26 cellular contexts compared by ENCODE assay signal in genomic region chr4:78683352-78683751, GRCh38.
"Had no signal": no experiment of that assay in that cellular context is flagged by ENCODE, and none has a peak within 500 bp of the region (broad histone marks: within the 10 kb centered on the region; RNA-seq: fewer than 3 reads in every experiment).

No MANE protein-coding gene starts in this region.

- H3K36me3 Mint-ChIP-seq: immature natural killer cell; naive B cell; natural killer cell treated with Interleukin-12 subunit alpha and Interleukin-12 subunit beta and Interleukin-15 and Interleukin-18, amount 100 ng/mL, for 72 hours; stimulated activated effector memory CD8-positive, alpha-beta T cell treated with anti-CD3 and anti-CD28 coated beads, Interleukin-12 subunit alpha, Interleukin-12 subunit beta, amount 100 ng/mL, for 72 hours had no signal

- DNase-seq: cortex of kidney; effector memory CD8-positive, alpha-beta T cell; erythroblast; esophagus squamous epithelium; foreskin melanocyte; glutamatergic neuron; hypothalamus; immature natural killer cell; islet precursor cell; kidney glomerular epithelial cell; left ventricle myocardium superior; lower lobe of right lung; naive B cell; right lobe of liver; stimulated activated CD4-positive, alpha-beta T cell treated with anti-CD3 and anti-CD28 coated beads, Interleukin-12 subunit alpha, Interleukin-12 subunit beta, amount 100 ng/mL, for 4 hours; stimulated activated CD4-positive, alpha-beta T cell treated with anti-CD3 and anti-CD28 coated beads, Interleukin-1b, Interleukin-23, amount 100 ng/mL, for 48 hours; stimulated activated CD4-positive, alpha-beta T cell treated with anti-CD3 and anti-CD28 coated beads, Interleukin-4, amount 100 ng/mL, for 24 hours; stimulated activated naive CD4-positive, alpha-beta T cell treated with Interleukin-2 at 50 U/mL for 16 hours; stomach; thyroid gland; trophoblast cell had no signal

- H3K4me1 Mint-ChIP-seq: immature natural killer cell; neural crest cell; stimulated activated effector memory CD8-positive, alpha-beta T cell treated with anti-CD3 and anti-CD28 coated beads, Interleukin-12 subunit alpha, Interleukin-12 subunit beta, amount 100 ng/mL, for 72 hours had no signal

- H3K27me3 Mint-ChIP-seq: naive B cell, progenitor cell of endocrine pancreas had no signal

- H3K27ac Mint-ChIP-seq: effector memory CD8-positive, alpha-beta T cell; immature natural killer cell; naive B cell; natural killer cell treated with Interleukin-12 subunit alpha and Interleukin-12 subunit beta and Interleukin-15 and Interleukin-18, amount 100 ng/mL, for 72 hours; progenitor cell of endocrine pancreas; stimulated activated effector memory CD8-positive, alpha-beta T cell treated with anti-CD3 and anti-CD28 coated beads, Interleukin-12 subunit alpha, Interleukin-12 subunit beta, amount 100 ng/mL, for 72 hours had no signal

- H3K9me3 Mint-ChIP-seq: effector memory CD8-positive, alpha-beta T cell; immature natural killer cell; naive B cell; natural killer cell treated with Interleukin-12 subunit alpha and Interleukin-12 subunit beta and Interleukin-15 and Interleukin-18, amount 100 ng/mL, for 72 hours; neural crest cell; stimulated activated effector memory CD8-positive, alpha-beta T cell treated with anti-CD3 and anti-CD28 coated beads, Interleukin-12 subunit alpha, Interleukin-12 subunit beta, amount 100 ng/mL, for 72 hours had no signal

- FAIRE-seq: endometrium had no signal

- H3K4me3 Mint-ChIP-seq: effector memory CD8-positive, alpha-beta T cell; immature natural killer cell; naive B cell; natural killer cell treated with Interleukin-12 subunit alpha and Interleukin-12 subunit beta and Interleukin-15 and Interleukin-18, amount 100 ng/mL, for 72 hours; neural crest cell; stimulated activated effector memory CD8-positive, alpha-beta T cell treated with anti-CD3 and anti-CD28 coated beads, Interleukin-12 subunit alpha, Interleukin-12 subunit beta, amount 100 ng/mL, for 72 hours had no signal
